8 cellular contexts compared by ENCODE assay signal in the genomic region with DNA sequence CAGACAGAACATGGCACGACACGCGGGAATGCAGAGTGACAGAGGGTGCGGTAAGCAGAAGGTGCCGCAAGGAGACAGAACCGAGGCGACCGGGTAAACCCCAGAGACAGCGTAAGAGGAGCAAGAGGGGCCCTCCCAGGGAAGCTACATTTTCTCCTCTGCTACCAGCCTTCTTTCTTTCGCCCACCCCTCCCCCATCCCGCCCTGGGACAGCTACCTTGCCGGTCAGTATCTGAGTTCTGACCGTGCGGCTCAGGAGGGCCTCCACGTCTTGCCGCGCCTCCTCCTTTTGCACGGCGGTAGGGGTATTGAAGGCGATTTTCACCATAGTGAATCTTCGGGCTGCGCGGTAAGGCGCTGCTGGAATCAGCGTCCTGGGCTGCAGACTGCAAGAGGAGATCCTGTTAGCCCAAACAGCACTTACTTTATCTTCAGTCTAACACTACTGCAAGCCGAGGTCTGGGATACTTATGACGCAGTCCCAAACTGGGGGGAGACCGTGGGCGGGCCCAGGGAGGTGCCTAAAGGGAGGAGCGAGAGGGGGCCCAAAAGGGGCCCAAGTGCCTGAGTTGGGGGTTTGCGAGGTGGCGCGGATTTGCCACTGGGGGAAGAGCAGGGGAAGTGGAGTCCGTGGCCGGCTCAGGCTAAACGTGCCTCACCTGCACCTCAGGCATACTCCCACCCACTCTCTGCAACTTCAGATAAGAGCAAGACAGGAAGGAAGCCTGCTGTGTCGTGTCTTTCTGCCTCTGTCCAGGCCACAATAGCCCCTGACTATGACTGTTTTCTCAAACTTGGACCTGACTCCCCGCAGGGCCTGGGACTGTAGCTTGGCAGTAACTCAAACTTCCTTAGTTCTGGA. TPM values are rescaled to one million over a fixed set of nuclear protein-coding genes. Genes with fewer than 3 reads are reported as not detected.
DNase-seq lines count a peak whose midpoint lies in the region; ATAC-seq and TF ChIP-seq lines count a peak whose summit lies in the region.

ITM2A (minus strand) TSS at position 447 of the 862 bp plus-strand sequence; CDS start at position 328, 119 bp downstream.

- DNase-seq in T-helper 17 cell = peak; percentile 25 to 42 (median 37)
- peak in 1 of 2 donors; percentile 67 for DNase-seq in ascending aorta (ENCODE audit: low spot score in 2 of 2)
- DNase-seq in kidney epithelial cell (ENCODE audit: low read depth) = no peak
- peak; percentile 61 for DNase-seq in stimulated activated CD4-positive, alpha-beta T cell treated with anti-CD3 and anti-CD28 coated beads, Interleukin-4, amount 100 ng/mL, for 24 hours
- DNase-seq in osteocyte (ENCODE audit: extremely low spot score, unreplicated experiment) = no peak
- no peak for DNase-seq in SHP77 treated with DMSO at 0.1 percent for 48 hours (lab: John Stamatoyannopoulos, UW)

- H3K9me3 ChIP-seq in T-helper 17 cell (ENCODE audit: control insufficient read depth, low read length, poor library complexity, severe bottlenecking) = no peaks in the 10 kb centered on the region
- no peaks in the 10 kb centered on the region for H3K9me3 ChIP-seq in ascending aorta

- ATAC-seq in HG02840 (IDR thresholded peaks at IDR 0.05; ENCODE audit: low FRiP score, unreplicated experiment) (peak; percentile 58), T-helper 17 cell (peak; percentile 88)

- H3K36me3 Mint-ChIP-seq in T-helper 17 cell (ENCODE audit: low read depth) (peaks cover 4% of the 10 kb centered on the region), osteocyte (ENCODE audit: unreplicated experiment) (no peaks in the 10 kb centered on the region)

- peaks cover 20% of the 10 kb centered on the region for H3K4me1 Mint-ChIP-seq in T-helper 17 cell
- peaks cover 3% of the 10 kb centered on the region for H3K4me1 Mint-ChIP-seq in osteocyte (ENCODE audit: unreplicated experiment)

- peak; percentile 33 for TF ChIP-seq POLR2A in GM15510 (IDR thresholded peaks at IDR 0.05; ENCODE audit: borderline replicate concordance, extremely low read depth, insufficient read length)

- H3K27me3 ChIP-seq in ascending aorta = no peaks in the 10 kb centered on the region
- H3K27me3 ChIP-seq in kidney epithelial cell (ENCODE audit: control insufficient read depth, insufficient read depth, low read length) = no peaks in the 10 kb centered on the region

- H3K9me3 Mint-ChIP-seq in osteocyte (ENCODE audit: unreplicated experiment) = no peaks in the 10 kb centered on the region

- H3K4me3 ChIP-seq in ascending aorta (peak within 1 kb of the TSS; percentile 48 to 64), kidney epithelial cell (ENCODE audit: low read depth, low read length) (peak within 1 kb of the TSS; percentile 32)

- H3K27ac Mint-ChIP-seq in T-helper 17 cell (peak within 1 kb of the TSS; percentile 97), osteocyte (ENCODE audit: unreplicated experiment) (no peak within 1 kb of the TSS)

- H3K27me3 Mint-ChIP-seq in T-helper 17 cell (no peaks in the 10 kb centered on the region), osteocyte (ENCODE audit: unreplicated experiment) (no peaks in the 10 kb centered on the region)

- H3K4me1 ChIP-seq in ascending aorta = no peaks in the 10 kb centered on the region

- intact Hi-C loops in ascending aorta (cut with DNase I) = no loop called here

- H3K36me3 ChIP-seq in ascending aorta = no peaks in the 10 kb centered on the region
- H3K36me3 ChIP-seq in kidney epithelial cell (ENCODE audit: control insufficient read depth, insufficient read depth, low read length) = no peaks in the 10 kb centered on the region

- TF ChIP-seq CTCF in ascending aorta (IDR thresholded peaks at IDR 0.05) = no peak
- no peak for TF ChIP-seq CTCF in kidney epithelial cell (IDR thresholded peaks at IDR 0.05; ENCODE audit: insufficient read depth, low read length, poor library complexity, severe bottlenecking)
- TF ChIP-seq CTCF in osteocyte (IDR thresholded peaks at IDR 0.05) = no peak

- H3K4me3 Mint-ChIP-seq in T-helper 17 cell = peak within 1 kb of the TSS; percentile 97
- H3K4me3 Mint-ChIP-seq in osteocyte (ENCODE audit: unreplicated experiment) = no peak within 1 kb of the TSS

- peak within 1 kb of the TSS; percentile 10 to 33 for H3K27ac ChIP-seq in ascending aorta

RNA-seq across cellular contexts. Expression of gene ITM2A, which starts in this region (rescaled TPM):
- total RNA-seq in T-helper 17 cell (100 to 1,000 TPM; 194 to 200 TPM), ascending aorta (20.4 TPM), kidney epithelial cell (not detected in 2 replicates), osteocyte (not detected in 2 replicates)

Comparison
In these comparisons a context has a peak if more than half of its experiments do, and no peak if none do; other contexts are left out.
1. RNA of gene ITM2A (total RNA-seq): 194 to 200 TPM in T-helper 17 cell and 20.4 TPM in ascending aorta (single experiment); not detected in kidney epithelial cell and not detected in osteocyte; every median in the first group is over 10 times any median in the second.
2. DNase-seq: peak in T-helper 17 cell (3 of 3) and stimulated activated CD4-positive, alpha-beta T cell treated with anti-CD3 and anti-CD28 coated beads, Interleukin-4, amount 100 ng/mL, for 24 hours (single experiment); none in kidney epithelial cell (single experiment), osteocyte (single experiment) and SHP77 treated with DMSO at 0.1 percent for 48 hours (single experiment).